In the genomic region with DNA sequence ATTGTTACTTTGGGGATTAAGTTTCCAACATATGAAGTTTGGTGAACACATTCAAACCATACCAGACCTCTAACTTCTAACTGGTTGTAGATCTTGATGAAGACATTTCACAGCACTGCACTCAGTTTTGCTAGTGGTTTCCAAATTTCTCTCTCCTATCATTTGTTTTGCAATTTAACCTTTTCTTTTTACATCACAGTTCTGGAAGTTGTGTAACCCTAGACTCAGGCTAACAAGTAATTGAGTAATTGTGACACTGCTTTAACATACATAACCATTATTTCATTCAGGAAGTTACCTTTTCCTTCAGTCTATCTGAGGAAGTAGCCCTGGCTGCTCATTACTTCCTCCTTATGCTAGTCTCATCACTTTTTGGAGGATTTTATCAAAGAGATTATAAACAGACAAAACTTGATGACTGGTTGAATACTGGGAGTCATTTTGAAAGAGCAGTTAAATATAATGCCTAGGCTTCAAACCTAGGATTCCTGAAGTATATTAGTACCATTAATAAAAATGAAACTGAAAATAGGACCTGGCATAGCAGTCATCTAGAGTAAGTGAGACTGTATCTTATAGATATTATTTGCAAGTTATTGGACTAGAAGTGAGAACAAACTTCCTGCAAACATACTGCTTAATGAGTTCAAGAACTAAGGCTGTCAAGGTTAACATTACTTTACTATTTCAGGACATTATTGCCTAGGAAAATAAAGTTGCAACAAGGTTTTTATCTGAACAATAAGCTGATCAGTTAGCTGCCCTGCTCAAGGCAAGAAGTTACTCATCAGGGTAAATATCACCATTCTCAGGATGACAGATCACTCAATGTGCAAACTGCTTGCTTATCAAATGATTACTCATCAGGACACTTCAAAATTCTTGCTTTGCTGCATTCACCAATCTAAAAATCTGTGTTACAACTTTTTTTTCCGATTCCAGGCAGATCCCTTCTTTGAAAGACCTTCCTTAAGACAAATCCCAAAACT, we compare ENCODE assay signal across 10 cellular contexts. TPM values are rescaled to one million over a fixed set of nuclear protein-coding genes. Genes with fewer than 3 reads are reported as not detected.
DNase-seq lines count a peak whose midpoint lies in the region; ATAC-seq and TF ChIP-seq lines count a peak whose summit lies in the region.
"Had no signal": no experiment of that assay in that cellular context is flagged by ENCODE, and none has a peak within 500 bp of the region (broad histone marks: within the 10 kb centered on the region; RNA-seq: fewer than 3 reads in every experiment).

No MANE protein-coding gene starts in this region.

- DNase-seq in ACHN: peak; percentile 10
- peak; percentile 52 for DNase-seq in SKM-1 treated with dmso at 0.1 percent for 144 hours (lab: John Stamatoyannopoulos, UW; ENCODE audit: unreplicated experiment)
- no peak for DNase-seq in GM19238 (ENCODE audit: insufficient read length, low spot score)
- no peak for DNase-seq in cerebellum (ENCODE audit: low spot score)
- DNase-seq in NCI-H1092 (lab: John Stamatoyannopoulos, UW): no peak
- DNase-seq: NCI-H2171 had no signal

- in situ Hi-C loops in ACHN (cut with HindIII; ENCODE audit: low pct_ligation_motif_present, low pct_unique_long_range_greater_than_20kb, low sequenced_read_pairs): no loop called here

- peak; percentile 59 for ATAC-seq in GM18909 (IDR thresholded peaks at IDR 0.05; ENCODE audit: poor library complexity, unreplicated experiment)
- ATAC-seq in HG03097 (IDR thresholded peaks at IDR 0.05; ENCODE audit: low FRiP score, unreplicated experiment): peak; percentile 56
- ATAC-seq in SK-N-SH treated with all-trans-retinoic acid at 6 μM for 48 hours: no peak

TF ChIP-seq in SK-N-SH treated with all-trans-retinoic acid at 6 μM for 48 hours, 23 proteins besides CTCF, POLR2A, EP300 and RAD21:
- TF ChIP-seq ESRRG (CRISPR knock-in tag; IDR thresholded peaks at IDR 0.05) (no peak), BACH2 (CRISPR knock-in tag; IDR thresholded peaks at IDR 0.05; ENCODE audit: borderline replicate concordance) (no peak), ISL1 (CRISPR knock-in tag; IDR thresholded peaks at IDR 0.05) (no peak), TCF4 (CRISPR knock-in tag; IDR thresholded peaks at IDR 0.05; ENCODE audit: borderline replicate concordance) (no peak), ZFP30 (CRISPR knock-in tag; IDR thresholded peaks at IDR 0.05) (no peak), RARB (CRISPR knock-in tag; IDR thresholded peaks at IDR 0.05) (no peak), CSDC2 (CRISPR knock-in tag; IDR thresholded peaks at IDR 0.05) (no peak), ZFP3 (CRISPR knock-in tag; IDR thresholded peaks at IDR 0.05) (no peak), ZNF565 (CRISPR knock-in tag; conservative IDR thresholded peaks at IDR 0.05; ENCODE audit: low read depth) (no peak), ZNF8 (CRISPR knock-in tag; IDR thresholded peaks at IDR 0.05) (no peak), PATZ1 (CRISPR knock-in tag; IDR thresholded peaks at IDR 0.05; ENCODE audit: borderline replicate concordance) (no peak), TOX (CRISPR knock-in tag; IDR thresholded peaks at IDR 0.05; ENCODE audit: borderline replicate concordance) (no peak), OSR1 (CRISPR knock-in tag; IDR thresholded peaks at IDR 0.05) (no peak), SNAI2 (CRISPR knock-in tag; IDR thresholded peaks at IDR 0.05) (no peak)
- TF ChIP-seq, protein P1, sequence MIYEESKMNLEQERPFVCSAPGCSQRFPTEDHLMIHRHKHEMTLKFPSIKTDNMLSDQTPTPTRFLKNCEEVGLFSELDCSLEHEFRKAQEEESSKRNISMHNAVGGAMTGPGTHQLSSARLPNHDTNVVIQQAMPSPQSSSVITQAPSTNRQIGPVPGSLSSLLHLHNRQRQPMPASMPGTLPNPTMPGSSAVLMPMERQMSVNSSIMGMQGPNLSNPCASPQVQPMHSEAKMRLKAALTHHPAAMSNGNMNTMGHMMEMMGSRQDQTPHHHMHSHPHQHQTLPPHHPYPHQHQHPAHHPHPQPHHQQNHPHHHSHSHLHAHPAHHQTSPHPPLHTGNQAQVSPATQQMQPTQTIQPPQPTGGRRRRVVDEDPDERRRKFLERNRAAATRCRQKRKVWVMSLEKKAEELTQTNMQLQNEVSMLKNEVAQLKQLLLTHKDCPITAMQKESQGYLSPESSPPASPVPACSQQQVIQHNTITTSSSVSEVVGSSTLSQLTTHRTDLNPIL (CRISPR knock-in tag; IDR thresholded peaks at IDR 0.05; ENCODE audit: low read depth): no peak
- TF ChIP-seq, protein P2, sequence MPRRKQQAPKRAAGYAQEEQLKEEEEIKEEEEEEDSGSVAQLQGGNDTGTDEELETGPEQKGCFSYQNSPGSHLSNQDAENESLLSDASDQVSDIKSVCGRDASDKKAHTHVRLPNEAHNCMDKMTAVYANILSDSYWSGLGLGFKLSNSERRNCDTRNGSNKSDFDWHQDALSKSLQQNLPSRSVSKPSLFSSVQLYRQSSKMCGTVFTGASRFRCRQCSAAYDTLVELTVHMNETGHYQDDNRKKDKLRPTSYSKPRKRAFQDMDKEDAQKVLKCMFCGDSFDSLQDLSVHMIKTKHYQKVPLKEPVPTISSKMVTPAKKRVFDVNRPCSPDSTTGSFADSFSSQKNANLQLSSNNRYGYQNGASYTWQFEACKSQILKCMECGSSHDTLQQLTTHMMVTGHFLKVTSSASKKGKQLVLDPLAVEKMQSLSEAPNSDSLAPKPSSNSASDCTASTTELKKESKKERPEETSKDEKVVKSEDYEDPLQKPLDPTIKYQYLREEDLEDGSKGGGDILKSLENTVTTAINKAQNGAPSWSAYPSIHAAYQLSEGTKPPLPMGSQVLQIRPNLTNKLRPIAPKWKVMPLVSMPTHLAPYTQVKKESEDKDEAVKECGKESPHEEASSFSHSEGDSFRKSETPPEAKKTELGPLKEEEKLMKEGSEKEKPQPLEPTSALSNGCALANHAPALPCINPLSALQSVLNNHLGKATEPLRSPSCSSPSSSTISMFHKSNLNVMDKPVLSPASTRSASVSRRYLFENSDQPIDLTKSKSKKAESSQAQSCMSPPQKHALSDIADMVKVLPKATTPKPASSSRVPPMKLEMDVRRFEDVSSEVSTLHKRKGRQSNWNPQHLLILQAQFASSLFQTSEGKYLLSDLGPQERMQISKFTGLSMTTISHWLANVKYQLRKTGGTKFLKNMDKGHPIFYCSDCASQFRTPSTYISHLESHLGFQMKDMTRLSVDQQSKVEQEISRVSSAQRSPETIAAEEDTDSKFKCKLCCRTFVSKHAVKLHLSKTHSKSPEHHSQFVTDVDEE (CRISPR knock-in tag; IDR thresholded peaks at IDR 0.05): no peak
- TF ChIP-seq, protein P3, sequence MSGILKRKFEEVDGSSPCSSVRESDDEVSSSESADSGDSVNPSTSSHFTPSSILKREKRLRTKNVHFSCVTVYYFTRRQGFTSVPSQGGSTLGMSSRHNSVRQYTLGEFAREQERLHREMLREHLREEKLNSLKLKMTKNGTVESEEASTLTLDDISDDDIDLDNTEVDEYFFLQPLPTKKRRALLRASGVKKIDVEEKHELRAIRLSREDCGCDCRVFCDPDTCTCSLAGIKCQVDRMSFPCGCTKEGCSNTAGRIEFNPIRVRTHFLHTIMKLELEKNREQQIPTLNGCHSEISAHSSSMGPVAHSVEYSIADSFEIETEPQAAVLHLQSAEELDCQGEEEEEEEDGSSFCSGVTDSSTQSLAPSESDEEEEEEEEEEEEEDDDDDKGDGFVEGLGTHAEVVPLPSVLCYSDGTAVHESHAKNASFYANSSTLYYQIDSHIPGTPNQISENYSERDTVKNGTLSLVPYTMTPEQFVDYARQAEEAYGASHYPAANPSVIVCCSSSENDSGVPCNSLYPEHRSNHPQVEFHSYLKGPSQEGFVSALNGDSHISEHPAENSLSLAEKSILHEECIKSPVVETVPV (CRISPR knock-in tag; IDR thresholded peaks at IDR 0.05): no peak
TF ChIP-seq in SK-N-SH treated with all-trans-retinoic acid at 6 μM for 48 hours: peak in this region for 0.

RNA-seq across cellular contexts. Expression of gene TEX13C, which starts 25.6 kb away (rescaled TPM):
- not detected for total RNA-seq in cerebellum
- total RNA-seq: mesenteric fat pad had no signal

Comparison
In these comparisons a context has a peak if more than half of its experiments do, and no peak if none do; other contexts are left out.
1. DNase-seq: peak in ACHN (single experiment) and SKM-1 treated with dmso at 0.1 percent for 144 hours (single experiment); none in GM19238 (single experiment), cerebellum (single experiment) and NCI-H1092 (single experiment).